Comparison of ENCODE assay signal across 41 cellular contexts in the genomic region with DNA sequence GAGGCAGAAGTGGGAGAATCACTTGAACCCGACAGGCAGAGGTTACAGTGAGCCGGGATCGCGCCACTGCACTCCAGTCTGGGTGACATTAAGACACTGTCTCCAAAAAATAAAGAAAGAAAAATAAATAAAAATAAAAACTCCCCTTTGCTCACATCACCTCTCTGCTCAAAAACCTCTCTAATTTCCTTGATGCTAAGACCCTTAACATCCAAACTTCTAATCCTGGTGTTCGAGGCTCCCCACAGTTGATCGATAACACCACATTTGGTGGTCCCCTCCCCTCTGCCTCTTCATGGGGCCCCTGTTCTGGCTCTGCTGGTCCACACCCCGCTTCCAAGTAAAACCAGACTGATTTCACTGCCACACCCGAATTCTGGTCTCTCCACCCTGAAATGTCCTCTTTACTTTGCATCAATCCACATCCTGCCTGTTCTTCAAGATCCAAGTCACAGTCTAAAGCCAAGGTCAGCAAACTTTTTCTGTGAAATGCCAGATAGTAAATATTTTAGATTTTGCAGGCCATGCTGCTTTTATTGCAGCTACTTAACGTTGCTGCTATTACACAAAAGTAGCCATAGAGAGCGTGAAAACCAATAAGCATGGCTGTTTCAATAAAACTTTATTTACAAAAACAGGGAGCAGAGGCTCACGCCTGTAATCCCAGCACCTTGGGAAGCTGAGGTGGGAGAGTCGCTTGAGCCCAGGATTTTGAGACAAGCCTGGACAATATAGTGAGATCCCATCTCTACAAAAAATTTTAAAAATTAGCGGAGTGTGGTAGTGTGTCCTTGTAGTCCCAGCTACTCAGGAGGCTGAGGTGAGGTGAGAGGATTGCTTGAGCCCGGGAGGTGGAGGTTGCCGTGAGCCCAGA. TPM values are rescaled to one million over a fixed set of nuclear protein-coding genes. Genes with fewer than 3 reads are reported as not detected.
DNase-seq lines count a peak whose midpoint lies in the region; ATAC-seq, FAIRE-seq and TF ChIP-seq lines count a peak whose summit lies in the region.
"Had no signal": no experiment of that assay in that cellular context is flagged by ENCODE, and none has a peak within 500 bp of the region (broad histone marks: within the 10 kb centered on the region; RNA-seq: fewer than 3 reads in every experiment).

No MANE protein-coding gene starts in this region.

- peak overlapping the region in 1 of 2 experiments; percentile 81; a peak in 2 of 4 replicates for H3K9ac ChIP-seq in K562 (ENCODE audit: insufficient read depth in 1 of 2, low read depth in 2 of 2, low read length in 2 of 2)

- H4K20me1 ChIP-seq in K562 (replicated peaks; ENCODE audit: control insufficient read depth, insufficient read depth, low read length), result peaks cover 6% of the 10 kb centered on the region

- H3K9me3 Mint-ChIP-seq in T-helper 2 cell treated with Interferon-gamma antibody and Interleukin-4, amounts not matched to agents 5 μg/mL and 100 μg/mL, for 36 hours, result no peaks in the 10 kb centered on the region
- H3K9me3 Mint-ChIP-seq: activated T-cell treated with anti-CD3 and anti-CD28 coated beads, Interleukin-2, amount 50 U/mL, for 24 hours; IgD-negative memory B cell; mesothelial cell of epicardium; naive B cell had no signal

- peaks cover 10% of the 10 kb centered on the region; the same call in 2 of the 3 replicates for H3K79me2 ChIP-seq in K562 (ENCODE audit: control insufficient read depth, insufficient read depth, low read length)

- H3K4me3 Mint-ChIP-seq in T-helper 2 cell treated with Interferon-gamma antibody and Interleukin-4, amounts not matched to agents 5 μg/mL and 100 μg/mL, for 36 hours, result peak overlapping the region; percentile 55
- H3K4me3 Mint-ChIP-seq: activated T-cell treated with anti-CD3 and anti-CD28 coated beads, Interleukin-2, amount 50 U/mL, for 24 hours; mesothelial cell of epicardium had no signal

- 54% methylated on average over 15 of the region's 15 CpGs for WGBS in K562 (ENCODE audit: insufficient coverage, low coverage, missing lambda C conversion rate)

- peak; percentile 42 for FAIRE-seq in K562 (lab: Jason Lieb, UNC)
- FAIRE-seq: colon, GM19239, kidney, urothelium cell line had no signal

- no peaks in the 10 kb centered on the region for H3K9me3 ChIP-seq in K562 (replicated peaks; ENCODE audit: control insufficient read depth, insufficient read depth, low read depth, low read length)
- H3K9me3 ChIP-seq: Caco-2, psoas muscle, suprapubic skin had no signal

- no peak overlapping the region for H2AFZ ChIP-seq in K562 (ENCODE audit: low read depth, low read length)
- H2AFZ ChIP-seq: PC-9 had no signal

- ATAC-seq in K562, result no peak
- ATAC-seq: psoas muscle, Right ventricle myocardium inferior, SK-N-SH treated with all-trans-retinoic acid at 6 μM for 48 hours had no signal

- peaks cover 27% of the 10 kb centered on the region for H3K36me3 Mint-ChIP-seq in T-helper 2 cell treated with Interferon-gamma antibody and Interleukin-4, amounts not matched to agents 5 μg/mL and 100 μg/mL, for 36 hours (ENCODE audit: low read depth)
- H3K36me3 Mint-ChIP-seq: naive B cell had no signal

- no peak for TF ChIP-seq EP300 in K562 (IDR thresholded peaks at IDR 0.05; ENCODE audit: low read length)

- TF ChIP-seq RAD21 in K562 (CRISPR knock-in tag; conservative IDR thresholded peaks at IDR 0.05 in 1 of 2, IDR thresholded peaks at IDR 0.05 in 1 of 2), result no peak

- H3K4me1 Mint-ChIP-seq in T-helper 2 cell treated with Interferon-gamma antibody and Interleukin-4, amounts not matched to agents 5 μg/mL and 100 μg/mL, for 36 hours (ENCODE audit: low read depth), result peaks cover 32% of the 10 kb centered on the region
- H3K4me1 Mint-ChIP-seq: mesothelial cell of epicardium had no signal

- peak overlapping the region; percentile 15; the same call in 1 of the 2 replicates for H3K4me2 ChIP-seq in K562 (ENCODE audit: insufficient read depth, low read length)
- H3K4me2 ChIP-seq: PC-9 had no signal

- H3K36me3 ChIP-seq in K562 (ENCODE audit: control insufficient read depth, insufficient read depth, low read length), result peaks cover 56% of the 10 kb centered on the region

- peak overlapping the region; percentile 93 for H3K27ac Mint-ChIP-seq in T-helper 2 cell treated with Interferon-gamma antibody and Interleukin-4, amounts not matched to agents 5 μg/mL and 100 μg/mL, for 36 hours
- H3K27ac Mint-ChIP-seq: activated T-cell treated with anti-CD3 and anti-CD28 coated beads, Interleukin-2, amount 50 U/mL, for 24 hours; IgD-negative memory B cell; mesothelial cell of epicardium had no signal

- CTCF ChIA-PET in K562 (lab: Yijun Ruan, JAX; ENCODE audit: low intra/inter-chr PET ratio), result no interaction called here

- H3K4me1 ChIP-seq in K562 (replicated peaks in 1 of 2; ENCODE audit: control insufficient read depth in 2 of 2, insufficient read depth in 2 of 2, low read length in 2 of 2), result peaks cover 15 to 44% of the 10 kb centered on the region in 2 experiments
- H3K4me1 ChIP-seq: Caco-2 had no signal

- H3K27me3 Mint-ChIP-seq in T-helper 2 cell treated with Interferon-gamma antibody and Interleukin-4, amounts not matched to agents 5 μg/mL and 100 μg/mL, for 36 hours (ENCODE audit: low read depth), result no peaks in the 10 kb centered on the region
- H3K27me3 Mint-ChIP-seq: activated T-cell treated with anti-CD3 and anti-CD28 coated beads, Interleukin-2, amount 50 U/mL, for 24 hours; IgD-negative memory B cell; naive B cell had no signal

- no peak for TF ChIP-seq POLR2A in K562 (conservative IDR thresholded peaks at IDR 0.05)

- in situ Hi-C loops in K562 (cut with MboI), result no loop called here

- POLR2A ChIA-PET in K562 (lab: Yijun Ruan, JAX), result interaction anchor here (0.7 to 7.0 kb wide), 3 partner anchors 10 to 195 kb away, joined by 3 to 54 read pairs (median 5); a partner anchor contains a TSS

- no peaks in the 10 kb centered on the region for H3K27me3 ChIP-seq in K562 (ENCODE audit: control insufficient read depth in 2 of 2, insufficient read depth in 2 of 2, low read length in 2 of 2)
- H3K27me3 ChIP-seq: suprapubic skin had no signal

- no peaks in the 10 kb centered on the region for H3K9me1 ChIP-seq in K562 (ENCODE audit: control insufficient read depth, insufficient read depth, low read length)

- no TSS peak for BruUV-seq in K562 (replicated peaks; lab: Mats Ljungman, UMichigan)

- H3K27ac ChIP-seq in K562 (ENCODE audit: extremely low read depth, low read depth, low read length), result peak overlapping the region; percentile 22; the same call in 2 of the 3 replicates
- H3K27ac ChIP-seq: 22Rv1, C4-2B, PC-9, psoas muscle, suprapubic skin had no signal

- intact Hi-C loops in K562 (cut with micrococcal nuclease), result no loop called here

- H3K4me3 ChIP-seq in K562, result no peak overlapping the region
- H3K4me3 ChIP-seq: PC-9, psoas muscle, suprapubic skin had no signal

- no peak for TF ChIP-seq CTCF in K562 (IDR thresholded peaks at IDR 0.05 in 2 of 3, conservative IDR thresholded peaks at IDR 0.05 in 1 of 3; ENCODE audit: insufficient read depth in 2 of 3, low read depth in 1 of 3, low read length in 3 of 3)

- DNase-seq in T-helper 2 cell treated with Interferon-gamma antibody and Interleukin-4, amounts not matched to agents 5 μg/mL and 100 μg/mL, for 36 hours (ENCODE audit: low spot score), result no peak
- DNase-seq in T-helper 2 cell, result no peak
- peak; percentile 61 for DNase-seq in OCI-M1 (lab: John Stamatoyannopoulos, UW)
- peak in 3 of 4 experiments; percentile 24 to 69 (median 45) for DNase-seq in K562 (ENCODE audit: extremely low read depth in 1 of 4, low spot score in 3 of 4)
- DNase-seq in SKM-1 (lab: John Stamatoyannopoulos, UW; ENCODE audit: unreplicated experiment), result no peak
- DNase-seq in NCI-H146 (lab: John Stamatoyannopoulos, UW), result no peak
- DNase-seq: activated CD4-positive, CD25-positive, alpha-beta regulatory T cell; activated naive CD4-positive, alpha-beta T cell treated with anti-CD3 and anti-CD28 coated beads, Interleukin-2, amount 50 U/mL, for 16 hours; activated T-cell treated with anti-CD3 and anti-CD28 coated beads, Interleukin-2, amount 50 U/mL, for 24 hours; aorta; Caco-2; DMS79; effector CD8-positive, alpha-beta T cell; GDM1; kidney; naive B cell; NCI-H1092 treated with DMSO at 0.1 percent for 48 hours; NCI-H2029; NCI-H524 treated with DMSO at 0.1 percent for 48 hours; NK-92 treated with Interleukin-12 subunit alpha and Interleukin-12 subunit beta, amount 100 ng/mL, for 24 hours; nucleus accumbens; PC-9; psoas muscle; stimulated activated CD4-positive, alpha-beta T cell treated with anti-CD3 and anti-CD28 coated beads, Interleukin-15, amount 100 ng/mL, for 24 hours; stimulated activated naive CD4-positive, alpha-beta T cell; T-helper 9 cell had no signal

RNA-seq across cellular contexts. Expression of a gene that starts 11.8 kb away (rescaled TPM):
- 7.4 and 17.6 TPM in 2 replicates for total RNA-seq in K562 (2011; cell fraction: chromatin; rRNA removed; ENCODE audit: low replicate concordance)
- 17.5 and 20.3 TPM in 2 replicates for total RNA-seq in K562 (2011; cell fraction: nucleolus; rRNA removed)
- 13.9 and 15.0 TPM in 2 replicates for total RNA-seq in K562 (2011; cell fraction: nucleoplasm; rRNA removed)
- total RNA-seq in K562 (2014; rRNA removed), result 7.3 and 18.3 TPM in 2 replicates
- 3.4 and 4.3 TPM in 2 replicates for total RNA-seq in K562 (2014; rRNA removed; fragmentation: Illumina TruSeq; extraction: Trizol)
- 5.8 and 6.9 TPM in 2 replicates for total RNA-seq in K562 (2015; rRNA removed; fragmentation: Illumina TruSeq; extraction: Trizol)
- 29.0 and 32.1 TPM in 2 replicates for total RNA-seq in K562 (2021)
- 9.1 and 18.6 TPM in 2 replicates for polyA plus RNA-seq in K562 (2011; rRNA removed)
- 8.8 and 23.5 TPM in 2 replicates for polyA plus RNA-seq in K562 (2011; cell fraction: cytosol; rRNA removed)
- 23.6 and 37.0 TPM in 2 replicates for polyA plus RNA-seq in K562 (2011; cell fraction: nucleus; rRNA removed)
- 26.6 and 27.6 TPM in 2 replicates for polyA plus RNA-seq in K562 (2012)
- 15.3 and 27.4 TPM in 2 replicates for polyA plus RNA-seq in K562 (2014; fragmentation: Illumina TruSeq; extraction: Trizol)
- 1 to 10 TPM; 1.4 to 2.6 TPM for polyA plus RNA-seq in K562 (2014; fragmentation: Nextera tagmentation; extraction: Ambion mirVana)
- 14.1 and 15.0 TPM in 2 replicates for polyA plus RNA-seq in K562 (2014; rRNA removed)
- polyA minus RNA-seq in K562 (2011; rRNA and poly(A)+ RNA removed), result 2.5 and 3.4 TPM in 2 replicates
- 5.8 and 6.3 TPM in 2 replicates for polyA minus RNA-seq in K562 (2011; cell fraction: cytosol; rRNA and poly(A)+ RNA removed)
- 8.1 and 8.6 TPM in 2 replicates for polyA minus RNA-seq in K562 (2011; cell fraction: nucleus; rRNA and poly(A)+ RNA removed)

RNA-seq across cellular contexts. Expression of a gene that starts 17.2 kb away (rescaled TPM):
- total RNA-seq in K562 (2011; cell fraction: chromatin; rRNA removed; ENCODE audit: low replicate concordance), result 166 and 461 TPM in 2 replicates
- 349 and 384 TPM in 2 replicates for total RNA-seq in K562 (2011; cell fraction: nucleolus; rRNA removed)
- 215 and 227 TPM in 2 replicates for total RNA-seq in K562 (2011; cell fraction: nucleoplasm; rRNA removed)
- 71.6 and 92.0 TPM in 2 replicates for total RNA-seq in K562 (2014; rRNA removed)
- 16.3 and 21.7 TPM in 2 replicates for total RNA-seq in K562 (2014; rRNA removed; fragmentation: Illumina TruSeq; extraction: Trizol)
- total RNA-seq in K562 (2015; rRNA removed; fragmentation: Illumina TruSeq; extraction: Trizol), result 40.8 and 44.0 TPM in 2 replicates
- 121 and 123 TPM in 2 replicates for total RNA-seq in K562 (2021)
- 51.1 and 65.2 TPM in 2 replicates for polyA plus RNA-seq in K562 (2011; rRNA removed)
- 41.2 and 121 TPM in 2 replicates for polyA plus RNA-seq in K562 (2011; cell fraction: cytosol; rRNA removed)
- 267 and 470 TPM in 2 replicates for polyA plus RNA-seq in K562 (2011; cell fraction: nucleus; rRNA removed)
- 124 and 131 TPM in 2 replicates for polyA plus RNA-seq in K562 (2012)
- polyA plus RNA-seq in K562 (2014; fragmentation: Illumina TruSeq; extraction: Trizol), result 55.3 and 63.5 TPM in 2 replicates
- polyA plus RNA-seq in K562 (2014; fragmentation: Nextera tagmentation; extraction: Ambion mirVana), result 1 to 10 TPM; 3.8 to 4.7 TPM
- polyA plus RNA-seq in K562 (2014; rRNA removed), result 82.0 and 88.6 TPM in 2 replicates
- 12.8 and 26.7 TPM in 2 replicates for polyA minus RNA-seq in K562 (2011; rRNA and poly(A)+ RNA removed)
- polyA minus RNA-seq in K562 (2011; cell fraction: cytosol; rRNA and poly(A)+ RNA removed), result 58.1 and 69.5 TPM in 2 replicates
- 62.4 and 89.8 TPM in 2 replicates for polyA minus RNA-seq in K562 (2011; cell fraction: nucleus; rRNA and poly(A)+ RNA removed)
- total RNA-seq: psoas muscle had no signal
- polyA plus RNA-seq: aorta had no signal

RNA-seq across cellular contexts. Expression of a gene that starts 22.0 kb away (rescaled TPM):
- 11.5 and 28.7 TPM in 2 replicates for total RNA-seq in K562 (2011; cell fraction: chromatin; rRNA removed; ENCODE audit: low replicate concordance)
- 29.5 and 34.2 TPM in 2 replicates for total RNA-seq in K562 (2011; cell fraction: nucleolus; rRNA removed)
- 23.0 and 24.9 TPM in 2 replicates for total RNA-seq in K562 (2011; cell fraction: nucleoplasm; rRNA removed)
- total RNA-seq in K562 (2014; rRNA removed), result 13.5 and 14.1 TPM in 2 replicates
- 3.8 and 4.5 TPM in 2 replicates for total RNA-seq in K562 (2014; rRNA removed; fragmentation: Illumina TruSeq; extraction: Trizol)
- 8.9 and 10.0 TPM in 2 replicates for total RNA-seq in K562 (2015; rRNA removed; fragmentation: Illumina TruSeq; extraction: Trizol)
- total RNA-seq in K562 (2021), result 32.4 and 33.9 TPM in 2 replicates
- 5.0 and 11.8 TPM in 2 replicates for polyA plus RNA-seq in K562 (2011; rRNA removed)
- polyA plus RNA-seq in K562 (2011; cell fraction: cytosol; rRNA removed), result 9.0 and 11.0 TPM in 2 replicates
- polyA plus RNA-seq in K562 (2011; cell fraction: nucleus; rRNA removed), result 59.3 and 94.1 TPM in 2 replicates
- 21.8 and 34.6 TPM in 2 replicates for polyA plus RNA-seq in K562 (2012)
- 30.4 and 31.8 TPM in 2 replicates for polyA plus RNA-seq in K562 (2014; fragmentation: Illumina TruSeq; extraction: Trizol)
- 1 to 10 TPM; 5.2 to 5.4 TPM for polyA plus RNA-seq in K562 (2014; fragmentation: Nextera tagmentation; extraction: Ambion mirVana)
- 28.0 and 28.6 TPM in 2 replicates for polyA plus RNA-seq in K562 (2014; rRNA removed)
- 1.6 and 2.0 TPM in 2 replicates for polyA minus RNA-seq in K562 (2011; rRNA and poly(A)+ RNA removed)
- polyA minus RNA-seq in K562 (2011; cell fraction: cytosol; rRNA and poly(A)+ RNA removed), result 5.7 and 10.1 TPM in 2 replicates
- 7.3 and 10.7 TPM in 2 replicates for polyA minus RNA-seq in K562 (2011; cell fraction: nucleus; rRNA and poly(A)+ RNA removed)

RNA-seq across cellular contexts. Expression of a gene that starts 32.1 kb away (rescaled TPM):
- total RNA-seq in K562 (2011; cell fraction: chromatin; rRNA removed; ENCODE audit: low replicate concordance), result not detected in 2 replicates
- not detected in 2 replicates for total RNA-seq in K562 (2011; cell fraction: nucleolus; rRNA removed)
- not detected in 2 replicates for total RNA-seq in K562 (2011; cell fraction: nucleoplasm; rRNA removed)
- total RNA-seq in K562 (2014; rRNA removed) (not detected in 2 replicates), K562 (2014; rRNA removed; fragmentation: Illumina TruSeq; extraction: Trizol) (not detected in 2 replicates), K562 (2015; rRNA removed; fragmentation: Illumina TruSeq; extraction: Trizol) (not detected in 2 replicates), K562 (2021) (not detected in 2 replicates)
- polyA plus RNA-seq in K562 (2011; rRNA removed) (not detected in 2 replicates), K562 (2014; fragmentation: Illumina TruSeq; extraction: Trizol) (not detected in 2 replicates), K562 (2014; fragmentation: Nextera tagmentation; extraction: Ambion mirVana) (not detected), K562 (2014; rRNA removed) (not detected in 2 replicates)
- polyA plus RNA-seq in K562 (2011; cell fraction: cytosol; rRNA removed), result not detected in 2 replicates
- not detected in 2 replicates for polyA plus RNA-seq in K562 (2011; cell fraction: nucleus; rRNA removed)
- polyA plus RNA-seq in K562 (2012), result not detected in 2 replicates
- polyA minus RNA-seq in K562 (2011; rRNA and poly(A)+ RNA removed), result not detected in 2 replicates
- not detected in 2 replicates for polyA minus RNA-seq in K562 (2011; cell fraction: cytosol; rRNA and poly(A)+ RNA removed)
- polyA minus RNA-seq in K562 (2011; cell fraction: nucleus; rRNA and poly(A)+ RNA removed), result not detected in 2 replicates
- total RNA-seq: activated CD8-positive, alpha-beta memory T cell treated with anti-CD3 and anti-CD28 coated beads for 36 hours; aorta; Caco-2; fibroblast of villous mesenchyme; H4; kidney; liver; mesothelial cell of epicardium; PC-9; psoas muscle; Right ventricle myocardium inferior; suprapubic skin had no signal
- polyA plus RNA-seq: aorta, esophagus, IgD-negative memory B cell, liver had no signal

RNA-seq across cellular contexts. Expression of a gene that starts 38.1 kb away (rescaled TPM):
- total RNA-seq in K562 (2011; cell fraction: chromatin; rRNA removed; ENCODE audit: low replicate concordance), result 1.5 and 2.7 TPM in 2 replicates
- total RNA-seq in K562 (2011; cell fraction: nucleolus; rRNA removed), result 1.6 and 2.0 TPM in 2 replicates
- total RNA-seq in K562 (2011; cell fraction: nucleoplasm; rRNA removed), result 1.1 and 2.1 TPM in 2 replicates
- 0.50 and 1.4 TPM in 2 replicates for total RNA-seq in K562 (2014; rRNA removed)
- 0.10 and 0.33 TPM in 2 replicates for total RNA-seq in K562 (2014; rRNA removed; fragmentation: Illumina TruSeq; extraction: Trizol)
- 0.49 and 0.51 TPM in 2 replicates for total RNA-seq in K562 (2015; rRNA removed; fragmentation: Illumina TruSeq; extraction: Trizol)
- 0.94 and 0.95 TPM in 2 replicates for total RNA-seq in K562 (2021)
- polyA plus RNA-seq in K562 (2011; rRNA removed), result 0.50 and 0.57 TPM in 2 replicates
- 0.86 and 1.00 TPM in 2 replicates for polyA plus RNA-seq in K562 (2011; cell fraction: cytosol; rRNA removed)
- polyA plus RNA-seq in K562 (2011; cell fraction: nucleus; rRNA removed), result 2.1 and 3.5 TPM in 2 replicates
- polyA plus RNA-seq in K562 (2012), result 0.52 and 1.0 TPM in 2 replicates
- 0.42 and 0.80 TPM in 2 replicates for polyA plus RNA-seq in K562 (2014; fragmentation: Illumina TruSeq; extraction: Trizol)
- polyA plus RNA-seq in K562 (2014; fragmentation: Nextera tagmentation; extraction: Ambion mirVana), result under 1 TPM; 0.17 to 0.27 TPM
- polyA plus RNA-seq in K562 (2014; rRNA removed), result 0.73 and 1.3 TPM in 2 replicates
- 0.51 and 0.84 TPM in 2 replicates for polyA minus RNA-seq in K562 (2011; rRNA and poly(A)+ RNA removed)
- polyA minus RNA-seq in K562 (2011; cell fraction: cytosol; rRNA and poly(A)+ RNA removed), result 0.67 TPM in 1 of 2 replicates, not detected in the other
- 0.67 and 0.78 TPM in 2 replicates for polyA minus RNA-seq in K562 (2011; cell fraction: nucleus; rRNA and poly(A)+ RNA removed)

Comparison
In these comparisons a context has a peak if more than half of its experiments do, and no peak if none do; other contexts are left out.
1. DNase-seq: peak in OCI-M1 (single experiment) and K562 (3 of 4); none in T-helper 2 cell treated with Interferon-gamma antibody and Interleukin-4, amounts not matched to agents 5 μg/mL and 100 μg/mL, for 36 hours (single experiment), T-helper 2 cell (0 of 5), SKM-1 (single experiment) and NCI-H146 (single experiment).